ENCODE assay signal across 11 cellular contexts in genomic region chr21:29938968-29939858, GRCh38. TPM values are rescaled to one million over a fixed set of nuclear protein-coding genes. Genes with fewer than 3 reads are reported as not detected.
DNase-seq lines count a peak whose midpoint lies in the region; TF ChIP-seq lines count a peak whose summit lies in the region.
"Had no signal": no experiment of that assay in that cellular context is flagged by ENCODE, and none has a peak within 500 bp of the region (broad histone marks: within the 10 kb centered on the region; RNA-seq: fewer than 3 reads in every experiment).

No MANE protein-coding gene starts in this region.

- H3K4me1 ChIP-seq in tibial nerve: peaks cover 0 to 18% (median 1%) of the 10 kb centered on the region in 4 donors
- H3K4me1 ChIP-seq: BLaER1 treated with 17β-estradiol and CSF1 and Interleukin-3, amounts not matched to agents 10 nM and 100 nM; Peyer's patch had no signal

- no peak for TF ChIP-seq CTCF in tibial nerve (IDR thresholded peaks at IDR 0.05)

- H3K27ac ChIP-seq in tibial nerve: no peak overlapping the region
- H3K27ac ChIP-seq: BLaER1 treated with 17β-estradiol and CSF1 and Interleukin-3, amounts not matched to agents 10 nM and 100 nM; Peyer's patch had no signal

- 3% methylated on average over 39 to 46 of the region's 68 CpGs for WGBS in tibial nerve, 2 donors

- TF ChIP-seq POLR2A in tibial nerve (IDR thresholded peaks at IDR 0.05): no peak

- DNase-seq in SHP77 (lab: John Stamatoyannopoulos, UW) (peak; percentile 35 to 44), SHP77 treated with DMSO at 0.1 percent for 48 hours (lab: John Stamatoyannopoulos, UW) (no peak), cerebellar cortex (ENCODE audit: low spot score) (peak; percentile 3), kidney tubule cell (ENCODE audit: low spot score) (peak; percentile 2), tibial nerve (ENCODE audit: low spot score in 2 of 2) (no peak), DMS153 (lab: John Stamatoyannopoulos, UW) (no peak), HuH-7.5 (ENCODE audit: low spot score) (no peak), epidermal melanocyte (ENCODE audit: insufficient read length, low spot score) (no peak)
- DNase-seq: activated T-cell treated with anti-CD3 and anti-CD28 coated beads, Interleukin-2, amount 50 U/mL, for 24 hours; Peyer's patch had no signal

- H3K27me3 ChIP-seq in tibial nerve: peaks cover 0 to 33% of the 10 kb centered on the region in 2 donors
- H3K27me3 ChIP-seq: BLaER1 treated with 17β-estradiol and CSF1 and Interleukin-3, amounts not matched to agents 10 nM and 100 nM; Peyer's patch had no signal

- H3K36me3 ChIP-seq in tibial nerve: no peaks in the 10 kb centered on the region
- H3K36me3 ChIP-seq: BLaER1 treated with 17β-estradiol and CSF1 and Interleukin-3, amounts not matched to agents 10 nM and 100 nM; Peyer's patch had no signal

- H3K4me3 ChIP-seq in tibial nerve: peak overlapping the region; percentile 6 to 45 (median 14)
- H3K4me3 ChIP-seq: BLaER1 treated with 17β-estradiol and CSF1 and Interleukin-3, amounts not matched to agents 10 nM and 100 nM had no signal

- no peaks in the 10 kb centered on the region for H3K9me3 ChIP-seq in tibial nerve
- H3K9me3 ChIP-seq: Peyer's patch had no signal

- no peak for TF ChIP-seq EP300 in tibial nerve (IDR thresholded peaks at IDR 0.05)

RNA-seq across cellular contexts. Expression of gene GRIK1, which starts 0.6 kb away (rescaled TPM):
- 1 to 10 TPM in 3 of 4 donors, under 1 TPM in 1; 0.44 to 4.1 (median 2.6) TPM for total RNA-seq in tibial nerve

Comparison
In these comparisons a context has a peak if more than half of its experiments do, and no peak if none do; other contexts are left out.
1. DNase-seq: peak in SHP77 (2 of 2), cerebellar cortex (single experiment) and kidney tubule cell (single experiment); none in SHP77 treated with DMSO at 0.1 percent for 48 hours (single experiment), tibial nerve (0 of 2), DMS153 (single experiment), HuH-7.5 (single experiment) and epidermal melanocyte (single experiment).